Comparison of ENCODE assay signal across 8 cellular contexts in genomic region chr19:3821857-3822364, GRCh38. TPM values are rescaled to one million over a fixed set of nuclear protein-coding genes. Genes with fewer than 3 reads are reported as not detected.
DNase-seq lines count a peak whose midpoint lies in the region; ATAC-seq and TF ChIP-seq lines count a peak whose summit lies in the region.

No MANE protein-coding gene starts in this region.

- H3K4me1 ChIP-seq in lower lobe of right lung, result peaks cover 13% of the 10 kb centered on the region

- H3K9me3 Mint-ChIP-seq in activated CD4-positive, alpha-beta T cell treated with anti-CD3 and anti-CD28 coated beads, Interleukin-2, amount 10 ng/mL, durations not matched to agents 24 days and 14 days, result no peaks in the 10 kb centered on the region
- no peaks in the 10 kb centered on the region for H3K9me3 Mint-ChIP-seq in chondrocyte (ENCODE audit: low read depth)

- POLR2A ChIA-PET in GM10248 (lab: Yijun Ruan, JAX), result no interaction called here

- ATAC-seq in lower lobe of right lung, result peak; percentile 81 to 88
- no peak for ATAC-seq in GM21737 (IDR thresholded peaks at IDR 0.05; ENCODE audit: unreplicated experiment)

- CTCF ChIA-PET in GM10248 (lab: Yijun Ruan, JAX), result interaction anchor here (0.7 to 2.7 kb wide), 28 partner anchors 9 to 695 kb away, joined by 3 to 23 read pairs (median 3); partner anchors contain the start of genes APBA3 and MRPL54

- H3K4me3 Mint-ChIP-seq in activated CD4-positive, alpha-beta T cell treated with anti-CD3 and anti-CD28 coated beads, Interleukin-2, amount 10 ng/mL, durations not matched to agents 24 days and 14 days, result peak overlapping the region; percentile 28
- no peak overlapping the region for H3K4me3 Mint-ChIP-seq in chondrocyte (ENCODE audit: unreplicated experiment)

- H3K27me3 Mint-ChIP-seq in activated CD4-positive, alpha-beta T cell treated with anti-CD3 and anti-CD28 coated beads, Interleukin-2, amount 10 ng/mL, durations not matched to agents 24 days and 14 days, result peaks cover 1% of the 10 kb centered on the region
- peaks cover 22% of the 10 kb centered on the region for H3K27me3 Mint-ChIP-seq in chondrocyte (ENCODE audit: low read depth)

- peaks cover 6% of the 10 kb centered on the region for H3K27me3 ChIP-seq in lower lobe of right lung (ENCODE audit: low read depth)

- H3K27ac ChIP-seq in lower lobe of right lung, result no peak overlapping the region

- no peaks in the 10 kb centered on the region for H3K36me3 ChIP-seq in lower lobe of right lung

- peak overlapping the region; percentile 74 for H3K27ac Mint-ChIP-seq in activated CD4-positive, alpha-beta T cell treated with anti-CD3 and anti-CD28 coated beads, Interleukin-2, amount 10 ng/mL, durations not matched to agents 24 days and 14 days
- H3K27ac Mint-ChIP-seq in chondrocyte (ENCODE audit: unreplicated experiment), result no peak overlapping the region

- DNase-seq in GM10248 (ENCODE audit: extremely low spot score) (peak; percentile 86), NCI-H128 (lab: John Stamatoyannopoulos, UW; ENCODE audit: unreplicated experiment) (peak; percentile 3), chondrocyte (ENCODE audit: low spot score) (no peak), lower lobe of right lung (peak; percentile 82), NCI-H1105 (lab: John Stamatoyannopoulos, UW) (no peak)
- DNase-seq in activated CD4-positive, alpha-beta T cell treated with anti-CD3 and anti-CD28 coated beads, Interleukin-2, amount 10 ng/mL, durations not matched to agents 24 days and 14 days, result peak; percentile 97
- DNase-seq in stimulated activated CD8-positive, alpha-beta memory T cell treated with anti-CD3 and anti-CD28 coated beads, Interleukin-2, amount 100 ng/mL, for 1 hour (ENCODE audit: low read depth in 2 of 2), result peak; percentile 77 to 81

- H3K4me1 Mint-ChIP-seq in activated CD4-positive, alpha-beta T cell treated with anti-CD3 and anti-CD28 coated beads, Interleukin-2, amount 10 ng/mL, durations not matched to agents 24 days and 14 days, result peaks cover 17% of the 10 kb centered on the region
- H3K4me1 Mint-ChIP-seq in chondrocyte (ENCODE audit: low read depth), result peaks cover 5% of the 10 kb centered on the region

- no peaks in the 10 kb centered on the region for H3K9me3 ChIP-seq in lower lobe of right lung

- no peak overlapping the region for H3K4me3 ChIP-seq in lower lobe of right lung

- TF ChIP-seq CTCF in GM10248 (IDR thresholded peaks at IDR 0.05; ENCODE audit: control extremely low read depth, extremely low read depth, low read depth, missing control alignments), result peak; percentile 98
- TF ChIP-seq CTCF in chondrocyte (IDR thresholded peaks at IDR 0.05), result peak; percentile 96
- TF ChIP-seq CTCF in lower lobe of right lung (IDR thresholded peaks at IDR 0.05), result peak; percentile 100

- intact Hi-C loops in activated CD4-positive, alpha-beta T cell treated with anti-CD3 and anti-CD28 coated beads, Interleukin-2, amount 10 ng/mL, durations not matched to agents 24 days and 14 days (cut with micrococcal nuclease), result loop anchor here (1.0 to 5.0 kb wide), 2 partner anchors 61 to 100 kb away; partner anchors contain the start of gene APBA3
- intact Hi-C loops in lower lobe of right lung (cut with DNase I), result no loop called here

- H3K36me3 Mint-ChIP-seq in activated CD4-positive, alpha-beta T cell treated with anti-CD3 and anti-CD28 coated beads, Interleukin-2, amount 10 ng/mL, durations not matched to agents 24 days and 14 days (ENCODE audit: low read depth), result no peaks in the 10 kb centered on the region
- H3K36me3 Mint-ChIP-seq in chondrocyte (ENCODE audit: low read depth), result no peaks in the 10 kb centered on the region

RNA-seq across cellular contexts. Expression of gene MATK, which starts 35.7 kb away (rescaled TPM):
- total RNA-seq in activated CD4-positive, alpha-beta T cell treated with anti-CD3 and anti-CD28 coated beads, Interleukin-2, amount 10 ng/mL, durations not matched to agents 24 days and 14 days, result 31.6 and 32.3 TPM in 2 replicates
- total RNA-seq in chondrocyte, result not detected in 3 replicates
- 11.3 TPM for total RNA-seq in lower lobe of right lung

RNA-seq across cellular contexts. Expression of gene ZFR2, which starts 46.9 kb away (rescaled TPM):
- not detected in 2 replicates for total RNA-seq in activated CD4-positive, alpha-beta T cell treated with anti-CD3 and anti-CD28 coated beads, Interleukin-2, amount 10 ng/mL, durations not matched to agents 24 days and 14 days
- total RNA-seq in chondrocyte (not detected in 3 replicates), lower lobe of right lung (0.41 TPM)

RNA-seq across cellular contexts. Expression of gene RAX2, which starts 49.9 kb away (rescaled TPM):
- not detected in 2 replicates for total RNA-seq in activated CD4-positive, alpha-beta T cell treated with anti-CD3 and anti-CD28 coated beads, Interleukin-2, amount 10 ng/mL, durations not matched to agents 24 days and 14 days
- total RNA-seq in chondrocyte (not detected in 3 replicates), lower lobe of right lung (not detected)

RNA-seq across cellular contexts. Expression of gene ATCAY, which starts 58.6 kb away (rescaled TPM):
- total RNA-seq in activated CD4-positive, alpha-beta T cell treated with anti-CD3 and anti-CD28 coated beads, Interleukin-2, amount 10 ng/mL, durations not matched to agents 24 days and 14 days, result not detected in 2 replicates
- total RNA-seq in chondrocyte (not detected in 3 replicates), lower lobe of right lung (not detected)

RNA-seq across cellular contexts. Expression of gene MRPL54, which starts 59.4 kb away (rescaled TPM):
- 91.4 and 96.6 TPM in 2 replicates for total RNA-seq in activated CD4-positive, alpha-beta T cell treated with anti-CD3 and anti-CD28 coated beads, Interleukin-2, amount 10 ng/mL, durations not matched to agents 24 days and 14 days
- total RNA-seq in chondrocyte (41.6 to 52.4 TPM (median 42.9 TPM) in 3 replicates), lower lobe of right lung (59.4 TPM)

Comparison
In these comparisons a context has a peak if more than half of its experiments do, and no peak if none do; other contexts are left out.
1. DNase-seq: peak in GM10248 (single experiment), NCI-H128 (single experiment), activated CD4-positive, alpha-beta T cell treated with anti-CD3 and anti-CD28 coated beads, Interleukin-2, amount 10 ng/mL, durations not matched to agents 24 days and 14 days (single experiment), lower lobe of right lung (single experiment) and stimulated activated CD8-positive, alpha-beta memory T cell treated with anti-CD3 and anti-CD28 coated beads, Interleukin-2, amount 100 ng/mL, for 1 hour (2 of 2); none in chondrocyte (single experiment) and NCI-H1105 (single experiment).
2. RNA of gene MATK, which starts 35.7 kb away (total RNA-seq): 31.6 to 32.3 TPM in activated CD4-positive, alpha-beta T cell treated with anti-CD3 and anti-CD28 coated beads, Interleukin-2, amount 10 ng/mL, durations not matched to agents 24 days and 14 days and 11.3 TPM in lower lobe of right lung (single experiment); not detected in chondrocyte; every median in the first group is over 10 times any median in the second.
3. Peak in every context shown above with its lines, with median percentiles within 50 percentile points of each other: CTCF ChIP-seq.